Comparison of ENCODE assay signal across 23 cellular contexts in genomic region chr21:38082936-38083335, GRCh38.
"Had no signal": no experiment of that assay in that cellular context is flagged by ENCODE, and none has a peak within 500 bp of the region (broad histone marks: within the 10 kb centered on the region; RNA-seq: fewer than 3 reads in every experiment).

No MANE protein-coding gene starts in this region.

- H3K9me3 ChIP-seq: body of pancreas, gastrocnemius medialis, heart left ventricle, left lung, mucosa of descending colon, sigmoid colon, thyroid gland had no signal

- H3K4me1 Mint-ChIP-seq: activated CD4-positive, alpha-beta memory T cell treated with anti-CD3 and anti-CD28 coated beads, Interleukin-2, amount 10 ng/mL, durations not matched to agents 7 days and 5 days; activated naive CD8-positive, alpha-beta T cell treated with anti-CD3 and anti-CD28 coated beads, Interleukin-2, amount 10 ng/mL, durations not matched to agents 7 days and 5 days; activated T-helper 17 cell treated with anti-CD3 and anti-CD28 coated beads, Interleukin-2, amount 50 U/mL, for 72 hours; memory B cell; naive thymus-derived CD8-positive, alpha-beta T cell had no signal

- H3K9ac ChIP-seq: parathyroid adenoma had no signal

- H3K36me3 ChIP-seq: gastrocnemius medialis, heart left ventricle, left lung, sigmoid colon, thyroid gland had no signal

- DNase-seq: activated CD4-positive, alpha-beta memory T cell treated with anti-CD3 and anti-CD28 coated beads, Interleukin-2, amount 10 ng/mL, durations not matched to agents 7 days and 5 days; activated naive CD4-positive, alpha-beta T cell treated with Interleukin-2 at 50 U/mL for 16 hours; activated naive CD8-positive, alpha-beta T cell treated with anti-CD3 and anti-CD28 coated beads, Interleukin-2, amount 10 ng/mL, durations not matched to agents 7 days and 5 days; activated T-cell treated with anti-CD3 and anti-CD28 coated beads, Interleukin-2, amount 50 U/mL, for 1 hour; amygdala; body of pancreas; central memory CD4-positive, alpha-beta T cell; dorsolateral prefrontal cortex; heart left ventricle; kidney; left lung; mucosa of descending colon; naive thymus-derived CD8-positive, alpha-beta T cell; sigmoid colon; stimulated activated CD8-positive, alpha-beta memory T cell treated with anti-CD3 and anti-CD28 coated beads, Interleukin-4, amount 100 ng/mL, for 48 hours; stimulated activated naive CD4-positive, alpha-beta T cell; SW 1271; T-helper 2 cell; thyroid gland had no signal

- H3K27ac ChIP-seq: body of pancreas, dorsolateral prefrontal cortex, gastrocnemius medialis, heart left ventricle, left lung, parathyroid adenoma, sigmoid colon, thyroid gland had no signal

- H3K36me3 Mint-ChIP-seq: activated naive CD8-positive, alpha-beta T cell treated with anti-CD3 and anti-CD28 coated beads, Interleukin-2, amount 10 ng/mL, durations not matched to agents 7 days and 5 days; memory B cell; naive thymus-derived CD8-positive, alpha-beta T cell had no signal

- H3K9me3 Mint-ChIP-seq: activated CD4-positive, alpha-beta memory T cell treated with anti-CD3 and anti-CD28 coated beads, Interleukin-2, amount 10 ng/mL, durations not matched to agents 7 days and 5 days; activated naive CD8-positive, alpha-beta T cell treated with anti-CD3 and anti-CD28 coated beads, Interleukin-2, amount 10 ng/mL, durations not matched to agents 7 days and 5 days; activated T-helper 17 cell treated with anti-CD3 and anti-CD28 coated beads, Interleukin-2, amount 50 U/mL, for 72 hours; naive thymus-derived CD8-positive, alpha-beta T cell had no signal

- H2AFZ ChIP-seq: parathyroid adenoma had no signal

- H3K79me2 ChIP-seq: parathyroid adenoma had no signal

- H3K4me3 ChIP-seq: body of pancreas, dorsolateral prefrontal cortex, gastrocnemius medialis, heart left ventricle, left lung, mucosa of descending colon, sigmoid colon, thyroid gland had no signal

- H3K27me3 ChIP-seq: body of pancreas, gastrocnemius medialis, heart left ventricle, left lung, sigmoid colon, thyroid gland had no signal

- H3K27me3 Mint-ChIP-seq: activated CD4-positive, alpha-beta memory T cell treated with anti-CD3 and anti-CD28 coated beads, Interleukin-2, amount 10 ng/mL, durations not matched to agents 7 days and 5 days; activated T-helper 17 cell treated with anti-CD3 and anti-CD28 coated beads, Interleukin-2, amount 50 U/mL, for 72 hours had no signal

- H3K4me1 ChIP-seq: body of pancreas, gastrocnemius medialis, left lung, parathyroid adenoma, sigmoid colon, thyroid gland had no signal

- H3K27ac Mint-ChIP-seq: activated CD4-positive, alpha-beta memory T cell treated with anti-CD3 and anti-CD28 coated beads, Interleukin-2, amount 10 ng/mL, durations not matched to agents 7 days and 5 days; activated naive CD8-positive, alpha-beta T cell treated with anti-CD3 and anti-CD28 coated beads, Interleukin-2, amount 10 ng/mL, durations not matched to agents 7 days and 5 days; activated T-helper 17 cell treated with anti-CD3 and anti-CD28 coated beads, Interleukin-2, amount 50 U/mL, for 72 hours; memory B cell; naive thymus-derived CD8-positive, alpha-beta T cell had no signal

- ATAC-seq: activated T-helper 17 cell treated with anti-CD3 and anti-CD28 coated beads, Interleukin-2, amount 50 U/mL, for 72 hours; body of pancreas; heart left ventricle; left lung; mucosa of descending colon; naive thymus-derived CD8-positive, alpha-beta T cell had no signal

- H3K4me3 Mint-ChIP-seq: activated CD4-positive, alpha-beta memory T cell treated with anti-CD3 and anti-CD28 coated beads, Interleukin-2, amount 10 ng/mL, durations not matched to agents 7 days and 5 days; activated naive CD8-positive, alpha-beta T cell treated with anti-CD3 and anti-CD28 coated beads, Interleukin-2, amount 10 ng/mL, durations not matched to agents 7 days and 5 days; activated T-helper 17 cell treated with anti-CD3 and anti-CD28 coated beads, Interleukin-2, amount 50 U/mL, for 72 hours; memory B cell; naive thymus-derived CD8-positive, alpha-beta T cell had no signal
